In the genomic region with DNA sequence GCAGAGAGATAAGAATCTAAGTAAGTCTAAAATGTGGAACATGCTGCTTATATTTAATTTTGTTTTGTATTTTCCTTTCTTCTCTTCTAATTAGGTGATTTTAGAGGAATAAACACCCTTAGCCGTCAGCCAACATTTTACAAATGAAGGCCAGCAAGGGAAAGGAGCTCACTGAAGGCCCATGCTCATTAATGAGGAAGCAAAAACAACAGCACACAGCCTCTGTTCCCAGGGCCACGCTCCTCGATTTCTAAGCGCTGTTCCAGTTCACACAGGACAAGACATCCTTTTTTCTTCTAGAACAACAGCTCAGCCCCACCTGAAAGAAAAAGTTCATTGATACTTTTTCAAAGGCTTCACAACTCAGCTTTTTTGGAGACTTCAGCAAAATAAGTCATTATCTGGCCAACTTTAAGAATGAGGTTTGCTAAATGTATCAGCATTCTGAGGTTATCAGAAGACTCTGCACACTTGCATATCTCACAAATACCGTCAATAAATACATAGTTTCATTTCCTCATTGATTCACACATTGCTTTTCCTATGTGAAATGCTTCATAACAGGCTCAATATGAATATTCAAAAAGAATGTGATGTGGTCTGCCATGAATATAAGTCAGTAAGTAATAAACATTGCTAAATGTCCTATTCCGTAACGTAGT, we compare ENCODE assay signal across 9 cellular contexts. TPM values are rescaled to one million over a fixed set of nuclear protein-coding genes. Genes with fewer than 3 reads are reported as not detected.
DNase-seq lines count a peak whose midpoint lies in the region; ATAC-seq lines count a peak whose summit lies in the region.
"Had no signal": no experiment of that assay in that cellular context is flagged by ENCODE, and none has a peak within 500 bp of the region (broad histone marks: within the 10 kb centered on the region; RNA-seq: fewer than 3 reads in every experiment).

No MANE protein-coding gene starts in this region.

- H3K36me3 Mint-ChIP-seq in naive thymus-derived CD4-positive, alpha-beta T cell, result peaks cover 0 to 12% (median 4%) of the 10 kb centered on the region in 5 donors
- H3K36me3 Mint-ChIP-seq in T-helper 17 cell (ENCODE audit: low read depth), result no peaks in the 10 kb centered on the region
- H3K36me3 Mint-ChIP-seq in activated naive CD4-positive, alpha-beta T cell treated with anti-CD3 and anti-CD28 coated beads for 36 hours (ENCODE audit: low read depth), result no peaks in the 10 kb centered on the region

- no peaks in the 10 kb centered on the region for H3K27me3 ChIP-seq in naive thymus-derived CD4-positive, alpha-beta T cell (ENCODE audit: control insufficient read depth in 2 of 2, insufficient read depth in 2 of 2, low read length in 2 of 2)

- DNase-seq in naive thymus-derived CD4-positive, alpha-beta T cell, result no peak
- DNase-seq in T-helper 17 cell, result no peak
- no peak for DNase-seq in DMS114 treated with DMSO at 0.1 percent for 48 hours (lab: John Stamatoyannopoulos, UW; ENCODE audit: unreplicated experiment)
- DNase-seq in activated naive CD4-positive, alpha-beta T cell treated with anti-CD3 and anti-CD28 coated beads for 36 hours, result no peak
- DNase-seq in stimulated activated naive CD4-positive, alpha-beta T cell (lab: John Stamatoyannopoulos, UW), result no peak
- DNase-seq: NCI-H2081 had no signal

- no peak overlapping the region for H3K4me3 ChIP-seq in naive thymus-derived CD4-positive, alpha-beta T cell (ENCODE audit: low read length)

- no peaks in the 10 kb centered on the region for H3K4me1 ChIP-seq in naive thymus-derived CD4-positive, alpha-beta T cell (ENCODE audit: control insufficient read depth in 2 of 2, insufficient read depth in 2 of 2, low read length in 2 of 2)

- CTCF ChIA-PET in naive thymus-derived CD4-positive, alpha-beta T cell (lab: Charles Lee), result interaction anchor here (0.6 kb wide), 1 partner anchor 28 kb away, joined by 3 read pairs; no protein-coding TSS in a partner anchor
- CTCF ChIA-PET in activated naive CD4-positive, alpha-beta T cell treated with anti-CD3 and anti-CD28 coated beads for 36 hours (lab: Charles Lee), result no interaction called here

- H3K9me3 Mint-ChIP-seq in naive thymus-derived CD4-positive, alpha-beta T cell, result peaks cover 0 to 30% (median 16%) of the 10 kb centered on the region in 11 donors
- H3K9me3 Mint-ChIP-seq in activated naive CD4-positive, alpha-beta T cell treated with anti-CD3 and anti-CD28 coated beads for 36 hours, result peaks cover 17% of the 10 kb centered on the region

- peaks cover 0 to 15% (median 8%) of the 10 kb centered on the region in 7 donors for H3K4me1 Mint-ChIP-seq in naive thymus-derived CD4-positive, alpha-beta T cell
- peaks cover 6% of the 10 kb centered on the region for H3K4me1 Mint-ChIP-seq in T-helper 17 cell
- no peaks in the 10 kb centered on the region for H3K4me1 Mint-ChIP-seq in activated naive CD4-positive, alpha-beta T cell treated with anti-CD3 and anti-CD28 coated beads for 36 hours (ENCODE audit: low read depth)

- H3K9me3 ChIP-seq in naive thymus-derived CD4-positive, alpha-beta T cell (ENCODE audit: control insufficient read depth in 2 of 3, low read length in 3 of 3), result peaks cover 0 to 14% (median 0%) of the 10 kb centered on the region in 3 experiments
- no peaks in the 10 kb centered on the region for H3K9me3 ChIP-seq in T-helper 17 cell (ENCODE audit: control insufficient read depth, low read length, poor library complexity, severe bottlenecking)

- intact Hi-C loops in naive thymus-derived CD4-positive, alpha-beta T cell (cut with micrococcal nuclease), result no loop called here
- intact Hi-C loops in activated naive CD4-positive, alpha-beta T cell treated with anti-CD3 and anti-CD28 coated beads for 36 hours (cut with micrococcal nuclease), result no loop called here

- H3K27ac ChIP-seq in naive thymus-derived CD4-positive, alpha-beta T cell (ENCODE audit: low read depth, low read length), result no peak overlapping the region

- peak; percentile 91 for ATAC-seq in GM18867 (IDR thresholded peaks at IDR 0.05; ENCODE audit: unreplicated experiment)
- ATAC-seq in GM21825 (IDR thresholded peaks at IDR 0.05; ENCODE audit: unreplicated experiment), result peak; percentile 63
- ATAC-seq in HG03565 (IDR thresholded peaks at IDR 0.05; ENCODE audit: unreplicated experiment), result peak; percentile 86
- ATAC-seq in naive thymus-derived CD4-positive, alpha-beta T cell, result peak; percentile 45
- ATAC-seq in T-helper 17 cell, result no peak

- no peak overlapping the region for H3K27ac Mint-ChIP-seq in naive thymus-derived CD4-positive, alpha-beta T cell
- no peak overlapping the region for H3K27ac Mint-ChIP-seq in T-helper 17 cell
- H3K27ac Mint-ChIP-seq in activated naive CD4-positive, alpha-beta T cell treated with anti-CD3 and anti-CD28 coated beads for 36 hours, result no peak overlapping the region

- POLR2A ChIA-PET in naive thymus-derived CD4-positive, alpha-beta T cell (lab: Charles Lee), result no interaction called here

- no peak overlapping the region for H3K4me3 Mint-ChIP-seq in naive thymus-derived CD4-positive, alpha-beta T cell
- H3K4me3 Mint-ChIP-seq in T-helper 17 cell, result no peak overlapping the region
- H3K4me3 Mint-ChIP-seq in activated naive CD4-positive, alpha-beta T cell treated with anti-CD3 and anti-CD28 coated beads for 36 hours, result no peak overlapping the region

- no peaks in the 10 kb centered on the region for H3K36me3 ChIP-seq in naive thymus-derived CD4-positive, alpha-beta T cell (ENCODE audit: control insufficient read depth in 2 of 3, insufficient read depth in 3 of 3, low read length in 3 of 3)

- peaks cover 0 to 28% (median 0%) of the 10 kb centered on the region in 5 donors for H3K27me3 Mint-ChIP-seq in naive thymus-derived CD4-positive, alpha-beta T cell
- H3K27me3 Mint-ChIP-seq in T-helper 17 cell, result peaks cover 12% of the 10 kb centered on the region
- H3K27me3 Mint-ChIP-seq in activated naive CD4-positive, alpha-beta T cell treated with anti-CD3 and anti-CD28 coated beads for 36 hours (ENCODE audit: low read depth), result no peaks in the 10 kb centered on the region

RNA-seq across cellular contexts. Expression of a gene that starts 34.8 kb away (rescaled TPM):
- total RNA-seq in naive thymus-derived CD4-positive, alpha-beta T cell, result 10 to 100 TPM; 38.6 to 50.9 (median 40.9) TPM
- polyA plus RNA-seq in naive thymus-derived CD4-positive, alpha-beta T cell, result 1 to 10 TPM; 7.4 to 8.1 TPM
- total RNA-seq in T-helper 17 cell, result 10 to 100 TPM; 18.2 to 19.4 TPM
- 10 to 100 TPM; 20.0 to 21.5 TPM for total RNA-seq in activated naive CD4-positive, alpha-beta T cell treated with anti-CD3 and anti-CD28 coated beads for 36 hours
